28 cellular contexts compared by ENCODE assay signal in the genomic region with DNA sequence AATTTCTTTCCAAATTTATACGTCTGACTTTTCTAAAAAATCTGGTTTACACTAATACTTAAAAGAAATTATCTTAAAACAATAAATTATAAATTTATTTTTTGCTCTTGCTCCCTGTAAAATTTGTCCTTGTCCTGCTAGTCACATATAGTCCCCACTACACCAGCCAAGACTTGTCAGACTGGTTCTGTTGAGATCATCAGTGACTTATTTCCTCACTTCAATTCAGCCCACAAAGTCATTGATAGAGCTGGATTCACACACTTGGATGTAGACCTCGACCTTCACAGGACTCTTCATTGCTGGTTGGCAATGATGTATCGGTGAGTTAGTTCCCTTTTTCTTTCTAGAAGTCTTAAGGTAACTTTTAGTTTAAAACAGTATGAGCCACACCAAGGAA. TPM values are rescaled to one million over a fixed set of nuclear protein-coding genes. Genes with fewer than 3 reads are reported as not detected.
DNase-seq lines count a peak whose midpoint lies in the region; ATAC-seq and TF ChIP-seq lines count a peak whose summit lies in the region.
"Had no signal": no experiment of that assay in that cellular context is flagged by ENCODE, and none has a peak within 500 bp of the region (broad histone marks: within the 10 kb centered on the region; RNA-seq: fewer than 3 reads in every experiment).

A gene with protein sequence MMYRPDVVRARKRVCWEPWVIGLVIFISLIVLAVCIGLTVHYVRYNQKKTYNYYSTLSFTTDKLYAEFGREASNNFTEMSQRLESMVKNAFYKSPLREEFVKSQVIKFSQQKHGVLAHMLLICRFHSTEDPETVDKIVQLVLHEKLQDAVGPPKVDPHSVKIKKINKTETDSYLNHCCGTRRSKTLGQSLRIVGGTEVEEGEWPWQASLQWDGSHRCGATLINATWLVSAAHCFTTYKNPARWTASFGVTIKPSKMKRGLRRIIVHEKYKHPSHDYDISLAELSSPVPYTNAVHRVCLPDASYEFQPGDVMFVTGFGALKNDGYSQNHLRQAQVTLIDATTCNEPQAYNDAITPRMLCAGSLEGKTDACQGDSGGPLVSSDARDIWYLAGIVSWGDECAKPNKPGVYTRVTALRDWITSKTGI (plus strand): TSS at position 263 of the 400 bp plus-strand sequence. CDS start 50 bp downstream, at position 313.

- ATAC-seq in foreskin keratinocyte = peak; percentile 37
- no peak for ATAC-seq in activated CD4-positive, CD25-positive, alpha-beta regulatory T cell treated with anti-CD3 and anti-CD28 coated beads, Interleukin-2, amount 50 U/mL, for 24 hours
- ATAC-seq: activated CD8-positive, alpha-beta memory T cell treated with anti-CD3 and anti-CD28 coated beads, Interleukin-2, amount 10 ng/mL, durations not matched to agents 7 days and 5 days; activated naive CD8-positive, alpha-beta T cell treated with anti-CD3 and anti-CD28 coated beads, Interleukin-2, amount 50 U/mL, for 24 hours; lower lobe of right lung had no signal

- H3K4me1 Mint-ChIP-seq in type B pancreatic cell (ENCODE audit: unreplicated experiment) = peaks cover 4% of the 10 kb centered on the region

- peak within 1 kb of the TSS; percentile 8 for H3K27ac Mint-ChIP-seq in type B pancreatic cell
- H3K27ac Mint-ChIP-seq: activated CD8-positive, alpha-beta memory T cell treated with anti-CD3 and anti-CD28 coated beads, Interleukin-2, amount 10 ng/mL, durations not matched to agents 7 days and 5 days; activated naive CD8-positive, alpha-beta T cell treated with anti-CD3 and anti-CD28 coated beads, Interleukin-2, amount 50 U/mL, for 24 hours had no signal

- H3K27me3 ChIP-seq in foreskin keratinocyte = no peaks in the 10 kb centered on the region
- H3K27me3 ChIP-seq in prostate gland (replicated peaks; ENCODE audit: insufficient read depth) = no peaks in the 10 kb centered on the region
- H3K27me3 ChIP-seq: pancreas, right atrium auricular region, spleen had no signal

- TF ChIP-seq CTCF in foreskin keratinocyte (conservative IDR thresholded peaks at IDR 0.05) (no peak), type B pancreatic cell (conservative IDR thresholded peaks at IDR 0.05) (no peak), prostate gland (IDR thresholded peaks at IDR 0.05) (no peak)

- no peaks in the 10 kb centered on the region for H3K9me3 Mint-ChIP-seq in type B pancreatic cell
- H3K9me3 Mint-ChIP-seq: activated naive CD8-positive, alpha-beta T cell treated with anti-CD3 and anti-CD28 coated beads, Interleukin-2, amount 50 U/mL, for 24 hours had no signal

- H3K27me3 Mint-ChIP-seq in type B pancreatic cell = no peaks in the 10 kb centered on the region
- H3K27me3 Mint-ChIP-seq: activated CD8-positive, alpha-beta memory T cell treated with anti-CD3 and anti-CD28 coated beads, Interleukin-2, amount 10 ng/mL, durations not matched to agents 7 days and 5 days; activated naive CD8-positive, alpha-beta T cell treated with anti-CD3 and anti-CD28 coated beads, Interleukin-2, amount 50 U/mL, for 24 hours had no signal

- intact Hi-C loops in prostate gland (cut with DNase I) = no loop called here

- DNase-seq in DMS153 (lab: John Stamatoyannopoulos, UW) (peak; percentile 28), DMS153 treated with DMSO at 0.1 percent for 48 hours (lab: John Stamatoyannopoulos, UW; ENCODE audit: unreplicated experiment) (no peak), NCI-H510A (lab: John Stamatoyannopoulos, UW) (peak; percentile 41), foreskin keratinocyte (peak in 1 of 2 donors; percentile 57), type B pancreatic cell (ENCODE audit: extremely low spot score, unreplicated experiment) (no peak), AG20443 (ENCODE audit: low spot score) (no peak), prostate gland (ENCODE audit: low spot score) (no peak)
- DNase-seq: activated CD8-positive, alpha-beta memory T cell treated with anti-CD3 and anti-CD28 coated beads, Interleukin-2, amount 10 ng/mL, durations not matched to agents 7 days and 5 days; activated naive CD8-positive, alpha-beta T cell treated with anti-CD3 and anti-CD28 coated beads, Interleukin-2, amount 50 U/mL, for 24 hours; activated T-cell treated with anti-CD3 and anti-CD28 coated beads, Interleukin-2, amount 50 U/mL, for 48 hours; dermis blood vessel endothelial cell; EL; GOT3; lower lobe of right lung; NCI-H1092 treated with DMSO at 0.1 percent for 48 hours; NCI-H1930; NCI-H446 treated with DMSO at 0.1 percent for 48 hours; Right ventricle myocardium superior; spleen; T-helper 9 cell had no signal

- H3K36me3 ChIP-seq in prostate gland = no peaks in the 10 kb centered on the region
- H3K36me3 ChIP-seq: lower lobe of right lung, pancreas, right atrium auricular region, spleen had no signal

- no peak for TF ChIP-seq POLR2A in prostate gland (IDR thresholded peaks at IDR 0.05)

- H3K4me1 ChIP-seq in foreskin keratinocyte = peaks cover 23% of the 10 kb centered on the region
- no peaks in the 10 kb centered on the region for H3K4me1 ChIP-seq in prostate gland (replicated peaks)
- H3K4me1 ChIP-seq: lower lobe of right lung, pancreas, right atrium auricular region, spleen had no signal

- no peaks in the 10 kb centered on the region for H3K9me3 ChIP-seq in prostate gland
- H3K9me3 ChIP-seq: lower lobe of right lung, pancreas, right atrium auricular region, spleen had no signal

- H3K4me3 ChIP-seq in prostate gland = no peak within 1 kb of the TSS
- H3K4me3 ChIP-seq: lower lobe of right lung, pancreas, PC-9, right atrium auricular region, spleen had no signal

- H3K36me3 Mint-ChIP-seq in type B pancreatic cell = no peaks in the 10 kb centered on the region

- WGBS in prostate gland = 64% methylated on average over 3 of the region's 3 CpGs

- H3K4me3 Mint-ChIP-seq in type B pancreatic cell = peak within 1 kb of the TSS; percentile 20
- H3K4me3 Mint-ChIP-seq: activated CD8-positive, alpha-beta memory T cell treated with anti-CD3 and anti-CD28 coated beads, Interleukin-2, amount 10 ng/mL, durations not matched to agents 7 days and 5 days; activated naive CD8-positive, alpha-beta T cell treated with anti-CD3 and anti-CD28 coated beads, Interleukin-2, amount 50 U/mL, for 24 hours had no signal

- H3K27ac ChIP-seq in foreskin keratinocyte = no peak within 1 kb of the TSS
- H3K27ac ChIP-seq in prostate gland = no peak within 1 kb of the TSS
- H3K27ac ChIP-seq: 22Rv1, lower lobe of right lung, pancreas, PC-9, right atrium auricular region, spleen had no signal

RNA-seq across cellular contexts. Expression of the gene that starts here (rescaled TPM):
- total RNA-seq in foreskin keratinocyte = 0.11 and 0.17 TPM in 2 replicates
- 0.06 and 0.13 TPM in 2 replicates for polyA plus RNA-seq in foreskin keratinocyte
- total RNA-seq in type B pancreatic cell (ENCODE audit: low replicate concordance) = 2.0 and 7.3 TPM in 2 replicates
- 1 to 10 TPM; 1.6 to 4.2 TPM for total RNA-seq in prostate gland
- total RNA-seq: dermis blood vessel endothelial cell, glomerular endothelial cell, lower lobe of right lung, PC-9, right atrium auricular region, Right ventricle myocardium superior, subcutaneous adipose tissue had no signal
- polyA plus RNA-seq: neural cell had no signal

Comparison
In these comparisons a context has a peak if more than half of its experiments do, and no peak if none do; other contexts are left out.
1. DNase-seq: peak in DMS153 (single experiment) and NCI-H510A (single experiment); none in DMS153 treated with DMSO at 0.1 percent for 48 hours (single experiment), type B pancreatic cell (single experiment), AG20443 (single experiment) and prostate gland (single experiment).
2. Peak in ATAC-seq in foreskin keratinocyte; RNA of the gene not detected or under 1 TPM.